Comparison of ENCODE assay signal across 8 cellular contexts in the genomic region with DNA sequence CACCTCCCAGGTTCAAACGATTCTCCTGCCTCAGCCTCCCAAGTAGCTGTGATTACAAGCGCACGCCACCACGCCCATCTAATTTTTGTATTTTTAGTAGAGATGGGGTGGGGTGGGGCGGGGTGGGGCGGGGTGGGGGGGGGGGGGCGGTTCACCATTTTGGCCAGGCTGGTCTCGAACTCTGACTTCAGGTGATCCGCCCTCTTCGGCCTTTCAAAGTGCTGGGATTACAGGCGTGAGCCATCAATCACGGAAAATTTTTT. TPM values are rescaled to one million over a fixed set of nuclear protein-coding genes. Genes with fewer than 3 reads are reported as not detected.
A peak's percentile ranks its signal among the peaks of the same experiment; 100 is the strongest.
DNase-seq lines count a peak whose midpoint lies in the region; ATAC-seq and TF ChIP-seq lines count a peak whose summit lies in the region.

No MANE protein-coding gene starts in this region.

- peaks cover 24% of the 10 kb centered on the region for H3K4me1 Mint-ChIP-seq in T-helper 1 cell treated with Interleukin-12 subunit alpha and Interleukin-12 subunit beta and Interleukin-4 antibody, amounts not matched to agents 30 μg/mL and 1 μg/mL, for 36 hours (ENCODE audit: low read depth)

- no peaks in the 10 kb centered on the region for H3K9me3 ChIP-seq in thymus (ENCODE audit: control insufficient read depth)

- H3K9me3 Mint-ChIP-seq in T-helper 1 cell treated with Interleukin-12 subunit alpha and Interleukin-12 subunit beta and Interleukin-4 antibody, amounts not matched to agents 30 μg/mL and 1 μg/mL, for 36 hours = no peaks in the 10 kb centered on the region

- peak overlapping the region; percentile 76 for H3K27ac ChIP-seq in thymus (ENCODE audit: low read depth)

- H3K27ac Mint-ChIP-seq in T-helper 1 cell treated with Interleukin-12 subunit alpha and Interleukin-12 subunit beta and Interleukin-4 antibody, amounts not matched to agents 30 μg/mL and 1 μg/mL, for 36 hours = peak overlapping the region; percentile 92

- peaks cover 10% of the 10 kb centered on the region for H3K27me3 Mint-ChIP-seq in T-helper 1 cell treated with Interleukin-12 subunit alpha and Interleukin-12 subunit beta and Interleukin-4 antibody, amounts not matched to agents 30 μg/mL and 1 μg/mL, for 36 hours (ENCODE audit: low read depth)

- H3K36me3 Mint-ChIP-seq in T-helper 1 cell treated with Interleukin-12 subunit alpha and Interleukin-12 subunit beta and Interleukin-4 antibody, amounts not matched to agents 30 μg/mL and 1 μg/mL, for 36 hours (ENCODE audit: low read depth) = peaks cover 19% of the 10 kb centered on the region

- peak overlapping the region; percentile 82 for H3K4me3 Mint-ChIP-seq in T-helper 1 cell treated with Interleukin-12 subunit alpha and Interleukin-12 subunit beta and Interleukin-4 antibody, amounts not matched to agents 30 μg/mL and 1 μg/mL, for 36 hours

- under 1% methylated on average over 12 of the region's 12 CpGs for WGBS in thymus

- DNase-seq in T-helper 1 cell (no peak), astrocyte of the spinal cord (ENCODE audit: low read depth, low spot score) (no peak), left colon (no peak)

- in situ Hi-C loops in astrocyte of the spinal cord (cut with HindIII; ENCODE audit: low sequenced_read_pairs) = no loop called here

- no peaks in the 10 kb centered on the region for H3K27me3 ChIP-seq in thymus (ENCODE audit: control insufficient read depth, insufficient read depth)

- intact Hi-C loops in left colon (cut with DNase I, micrococcal nuclease) = no loop called here

- peaks cover 19% of the 10 kb centered on the region for H3K36me3 ChIP-seq in thymus (ENCODE audit: control insufficient read depth, insufficient read depth)

- peak; percentile 4 for ATAC-seq in left colon
- ATAC-seq in HG03196 (IDR thresholded peaks at IDR 0.05; ENCODE audit: unreplicated experiment) = no peak
- no peak for ATAC-seq in HG02885 (IDR thresholded peaks at IDR 0.05; ENCODE audit: poor library complexity, unreplicated experiment)
- no peak for ATAC-seq in GM19023 (IDR thresholded peaks at IDR 0.05; ENCODE audit: unreplicated experiment)

- H3K4me3 ChIP-seq in astrocyte of the spinal cord (ENCODE audit: low read depth, low read length) (peak overlapping the region; percentile 71), thymus (ENCODE audit: low read length) (peak overlapping the region; percentile 77)

- TF ChIP-seq CTCF in astrocyte of the spinal cord (IDR thresholded peaks at IDR 0.05; ENCODE audit: low read depth, low read length) = no peak

- peaks cover 12% of the 10 kb centered on the region for H3K4me1 ChIP-seq in thymus (ENCODE audit: control insufficient read depth, insufficient read depth, low read length)

RNA-seq across cellular contexts. Expression of gene DPP9, which starts 0.5 kb away (rescaled TPM):
- total RNA-seq in left colon = 10 to 100 TPM; 59.9 to 72.8 TPM
- 37.9 TPM for polyA plus RNA-seq in thymus

RNA-seq across cellular contexts. Expression of gene MYDGF, which starts 54.0 kb away (rescaled TPM):
- total RNA-seq in left colon = 10 to 100 TPM; 75.5 to 96.0 TPM
- polyA plus RNA-seq in thymus = 53.5 TPM
